15 cellular contexts compared by ENCODE assay signal in genomic region chr4:111678466-111678865, GRCh38.
A peak's percentile ranks its signal among the peaks of the same experiment; 100 is the strongest.
DNase-seq lines count a peak whose midpoint lies in the region; ATAC-seq, FAIRE-seq and TF ChIP-seq lines count a peak whose summit lies in the region.
"Had no signal": no experiment of that assay in that cellular context is flagged by ENCODE, and none has a peak within 500 bp of the region (broad histone marks: within the 10 kb centered on the region; RNA-seq: fewer than 3 reads in every experiment).

No MANE protein-coding gene starts in this region.

- peak; percentile 53 for FAIRE-seq in endometrium (lab: Jason Lieb, UNC)

- H3K4me3 Mint-ChIP-seq in mesothelial cell of epicardium (no peak overlapping the region), CD14-positive monocyte (no peak overlapping the region)
- H3K4me3 Mint-ChIP-seq: CD8-positive, alpha-beta T cell; dendritic cell treated with granulocyte-macrophage colony-stimulating factor and Interleukin-4, amounts not matched to agents 40 ng/mL and 50 ng/mL, for 4 days had no signal

- H3K9me3 Mint-ChIP-seq in mesothelial cell of epicardium (no peaks in the 10 kb centered on the region), CD14-positive monocyte (peaks cover 0 to 2% (median 0%) of the 10 kb centered on the region in 7 donors)
- H3K9me3 Mint-ChIP-seq: CD8-positive, alpha-beta T cell; dendritic cell treated with granulocyte-macrophage colony-stimulating factor and Interleukin-4, amounts not matched to agents 40 ng/mL and 50 ng/mL, for 4 days had no signal

- TF ChIP-seq CTCF in mesothelial cell of epicardium (IDR thresholded peaks at IDR 0.05; ENCODE audit: unreplicated experiment) (no peak), GM10266 (IDR thresholded peaks at IDR 0.05; ENCODE audit: control insufficient read depth, insufficient read depth, low read depth, missing control alignments) (no peak), CD14-positive monocyte (IDR thresholded peaks at IDR 0.05) (no peak)

- H3K4me1 Mint-ChIP-seq in mesothelial cell of epicardium, result peaks cover 27% of the 10 kb centered on the region
- H3K4me1 Mint-ChIP-seq in CD14-positive monocyte, result no peaks in the 10 kb centered on the region

- intact Hi-C loops in CD14-positive monocyte (cut with micrococcal nuclease), result no loop called here

- peak overlapping the region; percentile 80 for H3K27ac Mint-ChIP-seq in mesothelial cell of epicardium
- H3K27ac Mint-ChIP-seq in CD14-positive monocyte, result no peak overlapping the region
- H3K27ac Mint-ChIP-seq: CD8-positive, alpha-beta T cell; dendritic cell treated with granulocyte-macrophage colony-stimulating factor and Interleukin-4, amounts not matched to agents 40 ng/mL and 50 ng/mL, for 4 days had no signal

- H3K36me3 Mint-ChIP-seq in mesothelial cell of epicardium (no peaks in the 10 kb centered on the region), CD14-positive monocyte (no peaks in the 10 kb centered on the region)
- H3K36me3 Mint-ChIP-seq: CD8-positive, alpha-beta T cell had no signal

- no peaks in the 10 kb centered on the region for H3K27me3 Mint-ChIP-seq in mesothelial cell of epicardium (ENCODE audit: low read depth)
- H3K27me3 Mint-ChIP-seq in CD14-positive monocyte (ENCODE audit: low read depth in 3 of 3), result peaks cover 0 to 2% (median 0%) of the 10 kb centered on the region in 3 donors
- H3K27me3 Mint-ChIP-seq: dendritic cell treated with granulocyte-macrophage colony-stimulating factor and Interleukin-4, amounts not matched to agents 40 ng/mL and 50 ng/mL, for 4 days had no signal

- no peak for ATAC-seq in GM21528 (IDR thresholded peaks at IDR 0.05; ENCODE audit: low FRiP score, unreplicated experiment)
- ATAC-seq: CD8-positive, alpha-beta T cell had no signal

- DNase-seq in EH (ENCODE audit: low read depth) (peak; percentile 86), NCI-H69 (lab: John Stamatoyannopoulos, UW) (peak; percentile 3), mesothelial cell of epicardium (ENCODE audit: low spot score in 2 of 2, unreplicated experiment in 2 of 2) (no peak), GM10266 (ENCODE audit: extremely low spot score) (no peak), CD14-positive monocyte (ENCODE audit: low spot score) (no peak), NCI-H1417 treated with DMSO at 0.1 percent for 48 hours (lab: John Stamatoyannopoulos, UW) (no peak)
- DNase-seq: activated CD4-positive, CD25-positive, alpha-beta regulatory T cell; CD8-positive, alpha-beta T cell; kidney glomerular epithelial cell; MV-4-11; NCI-H2171; stimulated activated naive CD4-positive, alpha-beta T cell had no signal

Comparison
In these comparisons a context has a peak if more than half of its experiments do, and no peak if none do; other contexts are left out.
1. DNase-seq: peak in EH (single experiment) and NCI-H69 (single experiment); none in mesothelial cell of epicardium (0 of 2), GM10266 (single experiment), CD14-positive monocyte (single experiment) and NCI-H1417 treated with DMSO at 0.1 percent for 48 hours (single experiment).